ENCODE assay signal across 10 cellular contexts in the genomic region with DNA sequence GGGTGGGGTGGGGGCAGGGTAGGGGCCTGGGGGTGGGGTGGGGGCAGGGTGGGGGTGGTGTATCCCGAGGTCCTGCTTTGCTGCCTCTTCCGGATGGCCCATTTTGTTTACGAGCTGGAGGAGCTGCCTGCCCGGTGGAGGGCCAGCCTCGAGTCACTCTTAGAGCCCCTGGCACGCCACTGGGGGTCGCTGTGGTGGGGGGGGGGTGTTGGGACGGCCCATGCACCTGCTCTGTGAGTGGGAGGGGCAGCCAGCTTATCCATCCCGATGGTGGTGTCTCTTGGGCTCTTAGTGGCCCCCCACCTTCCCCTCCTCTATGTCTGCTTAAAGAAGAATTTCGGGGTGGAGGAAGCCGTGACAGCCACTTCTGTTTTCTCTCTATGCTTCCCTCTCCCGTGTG. TPM values are rescaled to one million over a fixed set of nuclear protein-coding genes. Genes with fewer than 3 reads are reported as not detected.
DNase-seq lines count a peak whose midpoint lies in the region; ATAC-seq, FAIRE-seq and TF ChIP-seq lines count a peak whose summit lies in the region.
"Had no signal": no experiment of that assay in that cellular context is flagged by ENCODE, and none has a peak within 500 bp of the region (broad histone marks: within the 10 kb centered on the region; RNA-seq: fewer than 3 reads in every experiment).

No MANE protein-coding gene starts in this region.

- H3K27ac ChIP-seq in kidney (ENCODE audit: low read depth in 2 of 2, low read length in 2 of 2) = no peak overlapping the region
- H3K27ac ChIP-seq: KMS-11 had no signal

- H3K27me3 Mint-ChIP-seq in naive thymus-derived CD8-positive, alpha-beta T cell = peaks cover 2 to 21% (median 10%) of the 10 kb centered on the region in 5 donors

- ATAC-seq in naive thymus-derived CD8-positive, alpha-beta T cell = peak; percentile 37 to 55
- ATAC-seq in HG02759 (IDR thresholded peaks at IDR 0.05; ENCODE audit: unreplicated experiment) = no peak

- H3K9me3 Mint-ChIP-seq in naive thymus-derived CD8-positive, alpha-beta T cell = peaks cover 0 to 7% (median 0%) of the 10 kb centered on the region in 9 donors

- no peak overlapping the region for H3K4me3 Mint-ChIP-seq in naive thymus-derived CD8-positive, alpha-beta T cell

- DNase-seq in ELR (ENCODE audit: low read depth) = peak; percentile 37
- DNase-seq in HuH-7.5 (ENCODE audit: low spot score) = peak; percentile 76
- no peak for DNase-seq in astrocyte of the spinal cord (ENCODE audit: low read depth, low spot score)
- DNase-seq in naive thymus-derived CD8-positive, alpha-beta T cell = peak in 6 of 10 donors; percentile 10 to 45 (median 21)
- no peak for DNase-seq in anterior cingulate cortex (lab: John Stamatoyannopoulos, UW)
- DNase-seq in kidney = no peak
- DNase-seq in NCI-H1930 (lab: John Stamatoyannopoulos, UW) = no peak

- H3K4me1 ChIP-seq in kidney (ENCODE audit: control insufficient read depth in 1 of 2, insufficient read depth in 1 of 2, low read depth in 1 of 2, low read length in 2 of 2) = no peaks in the 10 kb centered on the region

- no peaks in the 10 kb centered on the region for H3K36me3 Mint-ChIP-seq in naive thymus-derived CD8-positive, alpha-beta T cell

- in situ Hi-C loops in astrocyte of the spinal cord (cut with HindIII; ENCODE audit: low sequenced_read_pairs) = no loop called here

- H3K9ac ChIP-seq in kidney (ENCODE audit: low read length in 2 of 2) = no peak overlapping the region
- H3K9ac ChIP-seq: KMS-11 had no signal

- no peaks in the 10 kb centered on the region for H3K9me3 ChIP-seq in kidney (ENCODE audit: control insufficient read depth in 1 of 2, low read length in 2 of 2)

- TF ChIP-seq CTCF in astrocyte of the spinal cord (IDR thresholded peaks at IDR 0.05; ENCODE audit: low read depth, low read length) (peak; percentile 43), kidney (IDR thresholded peaks at IDR 0.05; ENCODE audit: borderline replicate concordance, extremely low read depth, insufficient read depth) (no peak)

- no peaks in the 10 kb centered on the region for H3K36me3 ChIP-seq in kidney (ENCODE audit: control insufficient read depth in 1 of 2, insufficient read depth in 2 of 2, low read length in 2 of 2)

- intact Hi-C loops in kidney (cut with DNase I) = no loop called here

- FAIRE-seq in kidney (lab: Jason Lieb, UNC) = no peak

- H3K4me1 Mint-ChIP-seq in naive thymus-derived CD8-positive, alpha-beta T cell = peaks cover 6 to 13% (median 9%) of the 10 kb centered on the region in 4 donors

- POLR2A ChIA-PET in naive thymus-derived CD8-positive, alpha-beta T cell (lab: Charles Lee) = no interaction called here

- H3K4me3 ChIP-seq in astrocyte of the spinal cord (ENCODE audit: low read depth, low read length) (no peak overlapping the region), kidney (ENCODE audit: low read length in 2 of 2) (no peak overlapping the region)

- H3K27ac Mint-ChIP-seq in naive thymus-derived CD8-positive, alpha-beta T cell = no peak overlapping the region

RNA-seq across cellular contexts. Expression of a gene that starts 24.6 kb away (rescaled TPM):
- not detected for total RNA-seq in naive thymus-derived CD8-positive, alpha-beta T cell
- polyA plus RNA-seq in naive thymus-derived CD8-positive, alpha-beta T cell = under 1 TPM in 1 of 3 donors, not detected in 2; 0.36 TPM
- total RNA-seq in kidney = not detected
- not detected for polyA plus RNA-seq in kidney (ENCODE audit: insufficient read depth, low read depth, low replicate concordance)
- polyA plus RNA-seq: neural cell had no signal

RNA-seq across cellular contexts. Expression of a gene that starts 52.5 kb away (rescaled TPM):
- 10 to 100 TPM; 28.5 to 32.5 TPM for total RNA-seq in naive thymus-derived CD8-positive, alpha-beta T cell
- 10 to 100 TPM in 1 of 3 donors, 1 to 10 TPM in 2; 5.1 to 10.5 (median 6.0) TPM for polyA plus RNA-seq in naive thymus-derived CD8-positive, alpha-beta T cell
- total RNA-seq in kidney = 19.6 TPM
- 8.8 TPM for polyA plus RNA-seq in kidney (ENCODE audit: insufficient read depth, low read depth, low replicate concordance)

RNA-seq across cellular contexts. Expression of a gene that starts 52.5 kb away (rescaled TPM):
- 10 to 100 TPM; 40.7 to 41.4 TPM for total RNA-seq in naive thymus-derived CD8-positive, alpha-beta T cell
- polyA plus RNA-seq in naive thymus-derived CD8-positive, alpha-beta T cell = 100 to 1,000 TPM; 109 to 134 (median 127) TPM
- total RNA-seq in kidney = 45.0 TPM
- 147 TPM for polyA plus RNA-seq in kidney (ENCODE audit: insufficient read depth, low read depth, low replicate concordance)

RNA-seq across cellular contexts. Expression of a gene that starts 56.9 kb away (rescaled TPM):
- total RNA-seq in naive thymus-derived CD8-positive, alpha-beta T cell = not detected
- not detected for polyA plus RNA-seq in naive thymus-derived CD8-positive, alpha-beta T cell
- 9.3 TPM for total RNA-seq in kidney
- polyA plus RNA-seq in kidney (ENCODE audit: insufficient read depth, low read depth, low replicate concordance) = 19.0 TPM
- polyA plus RNA-seq: neural cell had no signal

Comparison
In these comparisons a context has a peak if more than half of its experiments do, and no peak if none do; other contexts are left out.
1. DNase-seq: peak in ELR (single experiment), HuH-7.5 (single experiment) and naive thymus-derived CD8-positive, alpha-beta T cell (6 of 10); none in astrocyte of the spinal cord (single experiment), anterior cingulate cortex (0 of 58), kidney (single experiment) and NCI-H1930 (0 of 2).